Comparison of ENCODE assay signal across 16 cellular contexts in genomic region chr22:29944339-29944738, GRCh38.
DNase-seq lines count a peak whose midpoint lies in the region; ATAC-seq and TF ChIP-seq lines count a peak whose summit lies in the region.
"Had no signal": no experiment of that assay in that cellular context is flagged by ENCODE, and none has a peak within 500 bp of the region (broad histone marks: within the 10 kb centered on the region; RNA-seq: fewer than 3 reads in every experiment).

No MANE protein-coding gene starts in this region.

- TF ChIP-seq CTCF in HEK293 (tag by site-specific recombination; IDR thresholded peaks at IDR 0.05) (no peak), fibroblast of villous mesenchyme (IDR thresholded peaks at IDR 0.05; ENCODE audit: insufficient read depth, low read depth, low read length) (no peak), gastroesophageal sphincter (IDR thresholded peaks at IDR 0.05) (no peak)

- TF ChIP-seq POLR2A in gastroesophageal sphincter (IDR thresholded peaks at IDR 0.05): no peak

- H3K9me3 ChIP-seq in HEK293 (ENCODE audit: control insufficient read depth, insufficient read depth, low read depth, low read length): no peaks in the 10 kb centered on the region
- H3K9me3 ChIP-seq in gastroesophageal sphincter: no peaks in the 10 kb centered on the region
- H3K9me3 ChIP-seq: BE2C had no signal

- no peaks in the 10 kb centered on the region for H3K27me3 ChIP-seq in gastroesophageal sphincter
- H3K27me3 ChIP-seq: BE2C had no signal

- H3K36me3 ChIP-seq in HEK293 (ENCODE audit: control insufficient read depth in 2 of 2, insufficient read depth in 1 of 2, low read length in 2 of 2): no peaks in the 10 kb centered on the region
- H3K36me3 ChIP-seq in gastroesophageal sphincter: no peaks in the 10 kb centered on the region
- H3K36me3 ChIP-seq: BE2C had no signal

- no peak overlapping the region for H3K4me3 ChIP-seq in HEK293 (ENCODE audit: low read depth, low read length)
- H3K4me3 ChIP-seq in fibroblast of villous mesenchyme (ENCODE audit: low read depth, low read length): no peak overlapping the region
- H3K4me3 ChIP-seq in gastroesophageal sphincter: no peak overlapping the region

- H3K4me1 ChIP-seq in HEK293 (ENCODE audit: control insufficient read depth, insufficient read depth, low read length): peaks cover 21% of the 10 kb centered on the region
- peaks cover 6 to 59% (median 7%) of the 10 kb centered on the region in 3 donors for H3K4me1 ChIP-seq in gastroesophageal sphincter

- CTCF ChIA-PET in HEK293 (lab: Yijun Ruan, JAX): interaction anchor here (0.7 to 1.3 kb wide), 3 partner anchors 24 to 319 kb away, joined by 3 to 4 read pairs (median 3); no protein-coding TSS in a partner anchor

- DNase-seq in fibroblast of villous mesenchyme (ENCODE audit: low read depth) (peak; percentile 18), pons (ENCODE audit: low spot score) (no peak), medulla oblongata (ENCODE audit: extremely low spot score) (no peak)
- DNase-seq: BE2C; CD8-positive, alpha-beta T cell; DMS79; GDM1; NCI-H1417; NCI-H2029; NCI-H2171; NCI-H748 treated with DMSO at 0.1 percent for 48 hours had no signal

- ATAC-seq in SK-N-SH treated with all-trans-retinoic acid at 6 μM for 48 hours: peak; percentile 35; the same call in 2 of the 3 replicates
- no peak for ATAC-seq in gastroesophageal sphincter
- ATAC-seq in HG02642 (IDR thresholded peaks at IDR 0.05; ENCODE audit: poor library complexity, unreplicated experiment): no peak
- ATAC-seq: CD8-positive, alpha-beta T cell had no signal

- no peak overlapping the region for H3K27ac ChIP-seq in HEK293 (ENCODE audit: extremely low read depth, low read depth, low read length)
- no peak overlapping the region for H3K27ac ChIP-seq in gastroesophageal sphincter
- H3K27ac ChIP-seq: RWPE1 had no signal

- POLR2A ChIA-PET in HEK293 (lab: Yijun Ruan, JAX): interaction anchor here (1.2 kb wide), 1 partner anchor 11 kb away, joined by 4 read pairs; no protein-coding TSS in a partner anchor

- TF ChIP-seq EP300 in gastroesophageal sphincter (IDR thresholded peaks at IDR 0.05): no peak

- WGBS in gastroesophageal sphincter (ENCODE audit: low coverage in 1 of 2), 2 donors: 81 to 93% methylated on average over 2 of the region's 2 CpGs

TF ChIP-seq in HEK293, 187 proteins besides CTCF, POLR2A, EP300 and RAD21:
- TF ChIP-seq PRDM1 (tag by site-specific recombination; IDR thresholded peaks at IDR 0.05) (0 out of 2 replicates have a peak, but pooled peaks have one; percentile 30), ZNF404 (tag by site-specific recombination; IDR thresholded peaks at IDR 0.05) (no peak), KLF10 (tag by site-specific recombination; IDR thresholded peaks at IDR 0.05) (no peak), PRDM6 (tag by site-specific recombination; IDR thresholded peaks at IDR 0.05) (peak; percentile 45; the same call in 1 of the 2 replicates)
TF ChIP-seq in HEK293: peak in this region for 2.

TF ChIP-seq in SK-N-SH treated with all-trans-retinoic acid at 6 μM for 48 hours, 23 proteins besides CTCF, POLR2A, EP300 and RAD21:
- TF ChIP-seq RARB (CRISPR knock-in tag; IDR thresholded peaks at IDR 0.05) (no peak), CSDC2 (CRISPR knock-in tag; IDR thresholded peaks at IDR 0.05) (no peak), ZFP3 (CRISPR knock-in tag; IDR thresholded peaks at IDR 0.05) (no peak), ARNTL (CRISPR knock-in tag; IDR thresholded peaks at IDR 0.05; ENCODE audit: borderline replicate concordance, low read depth) (no peak), SNAI2 (CRISPR knock-in tag; IDR thresholded peaks at IDR 0.05) (no peak), ISL1 (CRISPR knock-in tag; IDR thresholded peaks at IDR 0.05) (peak; percentile 29; the same call in 1 of the 2 replicates)
- TF ChIP-seq, protein P1, sequence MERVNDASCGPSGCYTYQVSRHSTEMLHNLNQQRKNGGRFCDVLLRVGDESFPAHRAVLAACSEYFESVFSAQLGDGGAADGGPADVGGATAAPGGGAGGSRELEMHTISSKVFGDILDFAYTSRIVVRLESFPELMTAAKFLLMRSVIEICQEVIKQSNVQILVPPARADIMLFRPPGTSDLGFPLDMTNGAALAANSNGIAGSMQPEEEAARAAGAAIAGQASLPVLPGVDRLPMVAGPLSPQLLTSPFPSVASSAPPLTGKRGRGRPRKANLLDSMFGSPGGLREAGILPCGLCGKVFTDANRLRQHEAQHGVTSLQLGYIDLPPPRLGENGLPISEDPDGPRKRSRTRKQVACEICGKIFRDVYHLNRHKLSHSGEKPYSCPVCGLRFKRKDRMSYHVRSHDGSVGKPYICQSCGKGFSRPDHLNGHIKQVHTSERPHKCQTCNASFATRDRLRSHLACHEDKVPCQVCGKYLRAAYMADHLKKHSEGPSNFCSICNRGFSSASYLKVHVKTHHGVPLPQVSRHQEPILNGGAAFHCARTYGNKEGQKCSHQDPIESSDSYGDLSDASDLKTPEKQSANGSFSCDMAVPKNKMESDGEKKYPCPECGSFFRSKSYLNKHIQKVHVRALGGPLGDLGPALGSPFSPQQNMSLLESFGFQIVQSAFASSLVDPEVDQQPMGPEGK (CRISPR knock-in tag; IDR thresholded peaks at IDR 0.05; ENCODE audit: borderline replicate concordance): no peak
- TF ChIP-seq, protein P2, sequence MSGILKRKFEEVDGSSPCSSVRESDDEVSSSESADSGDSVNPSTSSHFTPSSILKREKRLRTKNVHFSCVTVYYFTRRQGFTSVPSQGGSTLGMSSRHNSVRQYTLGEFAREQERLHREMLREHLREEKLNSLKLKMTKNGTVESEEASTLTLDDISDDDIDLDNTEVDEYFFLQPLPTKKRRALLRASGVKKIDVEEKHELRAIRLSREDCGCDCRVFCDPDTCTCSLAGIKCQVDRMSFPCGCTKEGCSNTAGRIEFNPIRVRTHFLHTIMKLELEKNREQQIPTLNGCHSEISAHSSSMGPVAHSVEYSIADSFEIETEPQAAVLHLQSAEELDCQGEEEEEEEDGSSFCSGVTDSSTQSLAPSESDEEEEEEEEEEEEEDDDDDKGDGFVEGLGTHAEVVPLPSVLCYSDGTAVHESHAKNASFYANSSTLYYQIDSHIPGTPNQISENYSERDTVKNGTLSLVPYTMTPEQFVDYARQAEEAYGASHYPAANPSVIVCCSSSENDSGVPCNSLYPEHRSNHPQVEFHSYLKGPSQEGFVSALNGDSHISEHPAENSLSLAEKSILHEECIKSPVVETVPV (CRISPR knock-in tag; IDR thresholded peaks at IDR 0.05): no peak
